In the genomic region with DNA sequence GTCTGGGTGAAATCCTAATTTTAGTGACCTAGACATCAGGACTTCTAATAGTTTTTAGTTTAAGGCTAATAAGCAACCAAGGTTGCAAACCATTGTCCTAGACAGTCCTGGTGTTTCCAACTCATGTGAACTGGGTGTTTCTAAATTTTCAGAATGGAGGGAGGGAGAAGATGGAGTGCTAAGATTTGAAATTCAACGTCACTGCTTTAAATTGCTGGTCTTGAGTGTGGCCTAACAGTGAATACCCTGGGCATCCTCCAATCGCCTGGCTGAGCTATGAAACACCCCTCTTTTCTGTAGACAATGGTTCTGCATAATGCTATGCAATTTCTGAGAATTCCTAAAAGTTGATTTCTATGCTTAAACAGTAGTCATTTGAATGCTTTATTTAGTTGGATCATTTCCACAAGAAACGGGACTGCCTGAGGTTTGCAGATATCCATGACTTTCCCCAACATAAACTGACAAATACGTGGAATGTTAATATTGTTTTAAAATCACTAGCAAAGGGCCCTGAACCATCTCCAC, we compare ENCODE assay signal across 8 cellular contexts. TPM values are rescaled to one million over a fixed set of nuclear protein-coding genes. Genes with fewer than 3 reads are reported as not detected.
A peak's percentile ranks its signal among the peaks of the same experiment; 100 is the strongest.
DNase-seq lines count a peak whose midpoint lies in the region; ATAC-seq and TF ChIP-seq lines count a peak whose summit lies in the region.

No MANE protein-coding gene starts in this region.

- H3K27ac Mint-ChIP-seq in activated naive CD4-positive, alpha-beta T cell treated with anti-CD3 and anti-CD28 coated beads, Interleukin-2, amount 50 U/mL, for 24 hours: peak overlapping the region; percentile 98
- peak overlapping the region; percentile 91 for H3K27ac Mint-ChIP-seq in endodermal cell

- no peaks in the 10 kb centered on the region for H3K9me3 ChIP-seq in endodermal cell (ENCODE audit: control insufficient read depth, low read length)
- H3K9me3 ChIP-seq in mucosa of descending colon: no peaks in the 10 kb centered on the region
- no peaks in the 10 kb centered on the region for H3K9me3 ChIP-seq in aorta (ENCODE audit: control insufficient read depth, low read length)

- in situ Hi-C loops in SK-MEL-5 (cut with HindIII; ENCODE audit: low pct_unique_long_range_greater_than_20kb, low sequenced_read_pairs): no loop called here

- H3K27me3 ChIP-seq in endodermal cell (ENCODE audit: control insufficient read depth, insufficient read depth, low read length, poor library complexity, severe bottlenecking) (no peaks in the 10 kb centered on the region), aorta (ENCODE audit: control insufficient read depth in 1 of 2, insufficient read depth in 2 of 2, low read length in 1 of 2) (no peaks in the 10 kb centered on the region)

- no peaks in the 10 kb centered on the region for H3K36me3 Mint-ChIP-seq in activated naive CD4-positive, alpha-beta T cell treated with anti-CD3 and anti-CD28 coated beads, Interleukin-2, amount 50 U/mL, for 24 hours
- no peaks in the 10 kb centered on the region for H3K36me3 Mint-ChIP-seq in endodermal cell (ENCODE audit: low read depth)

- H3K4me3 ChIP-seq in endodermal cell (ENCODE audit: low read length) (peak overlapping the region; percentile 99), mucosa of descending colon (peak overlapping the region; percentile 80), aorta (ENCODE audit: low read length in 2 of 2) (peak overlapping the region; percentile 89 to 93)

- H3K27ac ChIP-seq in endodermal cell (ENCODE audit: low read depth, low read length): peak overlapping the region; percentile 85
- H3K27ac ChIP-seq in aorta (ENCODE audit: low read depth in 1 of 2, low read length in 2 of 2): peak overlapping the region; percentile 96 to 97

- H3K9ac ChIP-seq in endodermal cell (ENCODE audit: extremely low read depth, low read length, poor library complexity, severe bottlenecking): peak overlapping the region; percentile 78

- no peaks in the 10 kb centered on the region for H3K27me3 Mint-ChIP-seq in activated naive CD4-positive, alpha-beta T cell treated with anti-CD3 and anti-CD28 coated beads, Interleukin-2, amount 50 U/mL, for 24 hours
- H3K27me3 Mint-ChIP-seq in endodermal cell (ENCODE audit: insufficient read depth): no peaks in the 10 kb centered on the region

- intact Hi-C loops in mucosa of descending colon (cut with DNase I, micrococcal nuclease): loop anchor here in 1 of 2 donors (10.0 kb wide), 1 partner anchor 179 kb away; no protein-coding TSS in a partner anchor
- intact Hi-C loops in aorta (cut with DNase I): loop anchor here in 1 of 2 donors (5.0 kb wide), 1 partner anchor 177 kb away; no protein-coding TSS in a partner anchor

- H3K4me3 Mint-ChIP-seq in activated naive CD4-positive, alpha-beta T cell treated with anti-CD3 and anti-CD28 coated beads, Interleukin-2, amount 50 U/mL, for 24 hours: peak overlapping the region; percentile 98
- peak overlapping the region; percentile 84 for H3K4me3 Mint-ChIP-seq in endodermal cell

- H3K36me3 ChIP-seq in endodermal cell (ENCODE audit: control insufficient read depth, insufficient read depth, low read length): no peaks in the 10 kb centered on the region
- H3K36me3 ChIP-seq in mucosa of descending colon (ENCODE audit: low read depth): no peaks in the 10 kb centered on the region
- no peaks in the 10 kb centered on the region for H3K36me3 ChIP-seq in aorta (ENCODE audit: control insufficient read depth in 1 of 2, insufficient read depth in 2 of 2, low read length in 1 of 2)

- H3K9me3 Mint-ChIP-seq in activated naive CD4-positive, alpha-beta T cell treated with anti-CD3 and anti-CD28 coated beads, Interleukin-2, amount 50 U/mL, for 24 hours: no peaks in the 10 kb centered on the region
- H3K9me3 Mint-ChIP-seq in endodermal cell: no peaks in the 10 kb centered on the region

- 22 to 27% methylated on average over 2 to 4 of the region's 4 CpGs for WGBS in endodermal cell (ENCODE audit: insufficient coverage in 1 of 2, insufficient read length in 1 of 2), 2 experiments
- WGBS in aorta, 2 donors: 0 to 1% methylated on average over 4 of the region's 4 CpGs

- ATAC-seq in HG03354 (IDR thresholded peaks at IDR 0.05; ENCODE audit: poor library complexity, severe bottlenecking, unreplicated experiment) (peak; percentile 34), mucosa of descending colon (no peak), aorta (ENCODE audit: low FRiP score) (no peak)

- no peak for TF ChIP-seq CTCF in endodermal cell (conservative IDR thresholded peaks at IDR 0.05)
- no peak for TF ChIP-seq CTCF in mucosa of descending colon (IDR thresholded peaks at IDR 0.05)

- H3K4me1 Mint-ChIP-seq in activated naive CD4-positive, alpha-beta T cell treated with anti-CD3 and anti-CD28 coated beads, Interleukin-2, amount 50 U/mL, for 24 hours: peaks cover 53% of the 10 kb centered on the region
- H3K4me1 Mint-ChIP-seq in endodermal cell: peaks cover 55% of the 10 kb centered on the region

- DNase-seq in activated naive CD4-positive, alpha-beta T cell treated with Interleukin-2 at 50 U/mL for 16 hours: no peak
- DNase-seq in SK-MEL-5 (ENCODE audit: low read depth, low spot score) (peak; percentile 67), endodermal cell (no peak), mucosa of descending colon (no peak), aorta (no peak), NCI-H510A treated with DMSO at 0.1 percent for 48 hours (lab: John Stamatoyannopoulos, UW) (no peak)

- H3K4me1 ChIP-seq in endodermal cell (ENCODE audit: control insufficient read depth, insufficient read depth, low read length) (peaks cover 13% of the 10 kb centered on the region), mucosa of descending colon (ENCODE audit: low read depth) (peaks cover 30% of the 10 kb centered on the region), aorta (ENCODE audit: control insufficient read depth in 1 of 2, insufficient read depth in 2 of 2, low read length in 2 of 2) (peaks cover 0 to 6% of the 10 kb centered on the region in 2 donors)

RNA-seq across cellular contexts. Expression of gene FBXL5, which starts 1.2 kb away (rescaled TPM):
- total RNA-seq in SK-MEL-5 (2014; rRNA removed; shearing (Covaris generic)): 44.9 and 48.4 TPM in 2 replicates
- 18.9 and 28.8 TPM in 2 replicates for polyA plus RNA-seq in SK-MEL-5 (2015; cell fraction: cytosol; rRNA removed)
- polyA plus RNA-seq in SK-MEL-5 (2015; cell fraction: nucleus; rRNA removed): 42.6 and 46.0 TPM in 2 replicates
- total RNA-seq in endodermal cell (10 to 100 TPM; 60.3 to 88.4 TPM), mucosa of descending colon (100 to 1,000 TPM in 1 of 3 donors, 10 to 100 TPM in 2; 44.8 to 104 (median 60.4) TPM), aorta (10 to 100 TPM; 69.3 to 81.1 TPM)
- 64.0 TPM for polyA plus RNA-seq in endodermal cell (2013, experiment 1 of 2)
- 67.2 TPM for polyA plus RNA-seq in endodermal cell (2013, experiment 2 of 2)
- polyA plus RNA-seq in aorta: 10 to 100 TPM; 71.6 to 77.9 TPM

RNA-seq across cellular contexts. Expression of gene FAM200B, which starts 27.7 kb away (rescaled TPM):
- total RNA-seq in SK-MEL-5 (2014; rRNA removed; shearing (Covaris generic)): 37.4 and 44.9 TPM in 2 replicates
- polyA plus RNA-seq in SK-MEL-5 (2015; cell fraction: cytosol; rRNA removed): 14.8 and 29.9 TPM in 2 replicates
- 70.0 and 70.7 TPM in 2 replicates for polyA plus RNA-seq in SK-MEL-5 (2015; cell fraction: nucleus; rRNA removed)
- total RNA-seq in endodermal cell (10 to 100 TPM; 18.1 to 27.8 TPM), mucosa of descending colon (10 to 100 TPM; 35.3 to 46.1 (median 38.9) TPM), aorta (10 to 100 TPM; 23.0 to 35.6 TPM)
- polyA plus RNA-seq in endodermal cell (2013, experiment 1 of 2): 40.1 TPM
- polyA plus RNA-seq in endodermal cell (2013, experiment 2 of 2): 47.0 TPM
- polyA plus RNA-seq in aorta: 100 to 1,000 TPM in 1 of 2 donors, 10 to 100 TPM in 1; 42.2 to 116 TPM

RNA-seq across cellular contexts. Expression of gene BST1, which starts 48.9 kb away (rescaled TPM):
- total RNA-seq in SK-MEL-5 (2014; rRNA removed; shearing (Covaris generic)): 0.08 TPM in 1 of 2 replicates, not detected in the other
- polyA plus RNA-seq in SK-MEL-5 (2015; cell fraction: cytosol; rRNA removed): 0.19 TPM in 1 of 2 replicates, not detected in the other
- polyA plus RNA-seq in SK-MEL-5 (2015; cell fraction: nucleus; rRNA removed): not detected in 2 replicates
- total RNA-seq in endodermal cell (under 1 TPM; 0.44 to 0.53 TPM), mucosa of descending colon (10 to 100 TPM in 1 of 3 donors, 1 to 10 TPM in 2; 4.7 to 14.6 (median 6.9) TPM), aorta (10 to 100 TPM in 1 of 2 donors, 1 to 10 TPM in 1; 9.3 to 13.7 TPM)
- polyA plus RNA-seq in endodermal cell (2013, experiment 1 of 2): 0.85 TPM
- 0.87 TPM for polyA plus RNA-seq in endodermal cell (2013, experiment 2 of 2)
- 10 to 100 TPM in 1 of 2 donors, 1 to 10 TPM in 1; 4.6 to 18.5 TPM for polyA plus RNA-seq in aorta
